In genomic region chr22:37519268-37520195, GRCh38 we compare ENCODE assay signal across 9 cellular contexts. TPM values are rescaled to one million over a fixed set of nuclear protein-coding genes. Genes with fewer than 3 reads are reported as not detected.
DNase-seq lines count a peak whose midpoint lies in the region; ATAC-seq lines count a peak whose summit lies in the region.
"Had no signal": no experiment of that assay in that cellular context is flagged by ENCODE, and none has a peak within 500 bp of the region (broad histone marks: within the 10 kb centered on the region; RNA-seq: fewer than 3 reads in every experiment).

Gene CARD10 (minus strand): TSS chr22:37519415. CDS start chr22:37519200, 215 bp downstream.

- H3K4me3 Mint-ChIP-seq in naive B cell = peak within 1 kb of the TSS; percentile 57 to 92 (median 80)

- peaks cover 32 to 72% (median 43%) of the 10 kb centered on the region in 3 donors for H3K27me3 Mint-ChIP-seq in naive B cell

- DNase-seq in NCI-H1417 (lab: John Stamatoyannopoulos, UW) (peak in 2 of 3 experiments; percentile 24 to 32), NCI-H1417 treated with DMSO at 0.1 percent for 48 hours (lab: John Stamatoyannopoulos, UW) (no peak), SJSA1 (ENCODE audit: low read depth in 1 of 2, low spot score in 2 of 2) (no peak), naive B cell (no peak), hippocampal formation (lab: John Stamatoyannopoulos, UW) (no peak)
- DNase-seq: DND-41 had no signal

- peaks cover 50% of the 10 kb centered on the region for H3K4me1 ChIP-seq in SJSA1 (replicated peaks)

- no peaks in the 10 kb centered on the region for H3K36me3 Mint-ChIP-seq in naive B cell

- peaks cover 5 to 8% (median 6%) of the 10 kb centered on the region in 3 donors for H3K4me1 Mint-ChIP-seq in naive B cell

- peaks cover 27% of the 10 kb centered on the region for H3K36me3 ChIP-seq in SJSA1

- peak; percentile 63 to 67 for ATAC-seq in naive B cell (ENCODE audit: low read depth in 2 of 2)
- no peak for ATAC-seq in GM21423 (IDR thresholded peaks at IDR 0.05; ENCODE audit: unreplicated experiment)
- no peak for ATAC-seq in GM19328 (IDR thresholded peaks at IDR 0.05; ENCODE audit: unreplicated experiment)

- peaks cover 0 to 7% (median 5%) of the 10 kb centered on the region in 7 donors for H3K9me3 Mint-ChIP-seq in naive B cell

- in situ Hi-C loops in endometrial microvascular endothelial cells (cut with HindIII; ENCODE audit: inconsistent ontology term, low pct_unique_long_range_greater_than_20kb, low sequenced_read_pairs) = no loop called here

- peak within 1 kb of the TSS; percentile 94 for H3K4me3 ChIP-seq in SJSA1

- peak within 1 kb of the TSS in 2 of 6 donors; percentile 12 to 38 for H3K27ac Mint-ChIP-seq in naive B cell

- H3K27ac ChIP-seq in SJSA1 = 0 out of 2 replicates have a peak within 1 kb of the TSS, but pooled peaks have one; percentile 16

- 0 out of 2 replicates have a peak, but pooled peaks cover 3% of the 10 kb centered on the region for H3K9me3 ChIP-seq in SJSA1 (replicated peaks)

- H3K27me3 ChIP-seq in SJSA1 (replicated peaks) = no peaks in the 10 kb centered on the region

RNA-seq across cellular contexts. Expression of gene CARD10, which starts in this region (rescaled TPM):
- 14.6 and 40.7 TPM in 2 replicates for total RNA-seq in SJSA1 (2014; rRNA removed; shearing (Covaris generic))
- total RNA-seq in endometrial microvascular endothelial cells (ENCODE audit: inconsistent ontology term) = 69.6 TPM
- polyA plus RNA-seq in naive B cell (ENCODE audit: low read depth in 6 of 6) = not detected

Comparison
In these comparisons a context has a peak if more than half of its experiments do, and no peak if none do; other contexts are left out.
1. DNase-seq: peak in NCI-H1417 (2 of 3); none in NCI-H1417 treated with DMSO at 0.1 percent for 48 hours (single experiment), SJSA1 (0 of 2), naive B cell (single experiment) and hippocampal formation (0 of 2).
2. Peak in ATAC-seq in naive B cell; RNA of the gene not detected or under 1 TPM.